ENCODE assay signal across 21 cellular contexts in genomic region chr18:77033575-77033974, GRCh38.
"Had no signal": no experiment of that assay in that cellular context is flagged by ENCODE, and none has a peak within 500 bp of the region (broad histone marks: within the 10 kb centered on the region; RNA-seq: fewer than 3 reads in every experiment).

No MANE protein-coding gene starts in this region.

- ATAC-seq: activated CD8-positive, alpha-beta memory T cell treated with anti-CD3 and anti-CD28 coated beads, Interleukin-2, amount 10 ng/mL, durations not matched to agents 7 days and 5 days; mucosa of descending colon; stimulated activated memory B cell treated with anti-CD40 and anti-IgM and Interleukin-4, amounts not matched to agents 10 μg/mL and 1 μg/mL and 100 μg/mL, for 72 hours had no signal

- H3K27me3 Mint-ChIP-seq: activated CD8-positive, alpha-beta memory T cell treated with anti-CD3 and anti-CD28 coated beads, Interleukin-2, amount 10 ng/mL, durations not matched to agents 7 days and 5 days; activated naive CD8-positive, alpha-beta T cell; stimulated activated memory B cell treated with anti-CD40 and anti-IgM and Interleukin-4, amounts not matched to agents 10 μg/mL and 1 μg/mL and 100 μg/mL, for 72 hours had no signal

- H3K4me3 Mint-ChIP-seq: activated CD8-positive, alpha-beta memory T cell treated with anti-CD3 and anti-CD28 coated beads, Interleukin-2, amount 10 ng/mL, durations not matched to agents 7 days and 5 days; activated naive CD8-positive, alpha-beta T cell; nephron; stimulated activated memory B cell treated with anti-CD40 and anti-IgM and Interleukin-4, amounts not matched to agents 10 μg/mL and 1 μg/mL and 100 μg/mL, for 72 hours had no signal

- DNase-seq: activated CD4-positive, alpha-beta T cell treated with anti-CD3 and anti-CD28 coated beads for 1 hour; activated CD4-positive, alpha-beta T cell treated with anti-CD3 and anti-CD28 coated beads, Interleukin-2, amount 50 U/mL, for 4 hours; activated CD8-positive, alpha-beta memory T cell treated with anti-CD3 and anti-CD28 coated beads, Interleukin-2, amount 10 ng/mL, durations not matched to agents 7 days and 5 days; activated effector memory CD4-positive, alpha-beta T cell treated with Interleukin-2 at 50 U/mL for 16 hours; activated T-cell treated with anti-CD3 and anti-CD28 coated beads, Interleukin-2, amount 50 U/mL, for 1 hour; aorta; dermis blood vessel endothelial cell; left ventricle myocardium inferior; mucosa of descending colon; nucleus accumbens; posterior cingulate gyrus; retina; stimulated activated CD4-positive, alpha-beta T cell treated with anti-CD3 and anti-CD28 coated beads, Interleukin-2, amount 100 ng/mL, for 48 hours; T1000 had no signal

- H3K27ac ChIP-seq: hepatocyte, left ventricle myocardium inferior, vagina had no signal

- H3K27ac Mint-ChIP-seq: activated CD8-positive, alpha-beta memory T cell treated with anti-CD3 and anti-CD28 coated beads, Interleukin-2, amount 10 ng/mL, durations not matched to agents 7 days and 5 days; activated naive CD8-positive, alpha-beta T cell; stimulated activated memory B cell treated with anti-CD40 and anti-IgM and Interleukin-4, amounts not matched to agents 10 μg/mL and 1 μg/mL and 100 μg/mL, for 72 hours had no signal

- FAIRE-seq: endometrium, keratinocyte had no signal
